1 cellular context compared by ENCODE assay signal in the genomic region with DNA sequence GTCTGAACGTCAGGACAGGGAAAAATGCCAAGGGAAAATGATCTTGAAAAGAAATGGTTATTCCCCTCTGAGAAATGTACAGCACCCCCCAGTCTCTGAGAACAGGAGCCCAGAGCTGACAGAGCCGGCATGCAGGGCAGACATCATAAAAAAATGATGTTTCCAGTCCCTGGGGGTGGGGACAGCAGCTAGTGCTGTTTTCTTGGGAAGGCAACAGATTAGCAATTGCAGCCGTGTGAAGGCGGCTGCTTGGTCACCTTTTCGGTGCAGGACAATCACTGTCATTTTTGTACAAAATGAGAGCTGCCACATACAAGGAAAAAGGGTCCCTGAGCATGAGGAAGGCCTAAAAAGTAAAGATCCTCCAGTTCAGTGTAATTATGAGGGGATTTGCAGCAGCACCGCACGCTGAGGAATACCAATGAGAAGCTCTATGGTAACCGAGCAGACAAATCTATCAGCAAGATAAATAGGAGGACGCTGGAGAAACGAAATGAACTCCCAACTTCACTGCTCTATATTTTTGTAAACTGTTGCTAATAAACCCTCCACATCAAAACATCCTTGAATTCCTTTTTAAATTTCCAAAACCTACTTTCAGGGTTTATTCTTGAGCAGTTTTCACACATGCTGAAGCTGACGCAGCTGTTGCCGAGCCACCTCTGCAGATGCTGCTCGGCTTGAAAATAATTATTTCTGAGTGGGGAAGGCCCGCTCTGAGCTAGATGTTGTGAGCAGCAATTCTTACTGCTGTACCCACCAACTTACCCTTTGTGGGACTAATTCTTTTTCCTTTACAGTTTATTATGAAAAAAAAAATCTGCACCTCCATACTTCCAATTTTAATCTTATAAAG.
TF ChIP-seq lines count a peak whose summit lies in the region.

No MANE protein-coding gene starts in this region.

TF ChIP-seq in GM23338, 12 proteins besides CTCF, POLR2A, EP300 and RAD21 (continued from another document):
- TF ChIP-seq, protein P1, sequence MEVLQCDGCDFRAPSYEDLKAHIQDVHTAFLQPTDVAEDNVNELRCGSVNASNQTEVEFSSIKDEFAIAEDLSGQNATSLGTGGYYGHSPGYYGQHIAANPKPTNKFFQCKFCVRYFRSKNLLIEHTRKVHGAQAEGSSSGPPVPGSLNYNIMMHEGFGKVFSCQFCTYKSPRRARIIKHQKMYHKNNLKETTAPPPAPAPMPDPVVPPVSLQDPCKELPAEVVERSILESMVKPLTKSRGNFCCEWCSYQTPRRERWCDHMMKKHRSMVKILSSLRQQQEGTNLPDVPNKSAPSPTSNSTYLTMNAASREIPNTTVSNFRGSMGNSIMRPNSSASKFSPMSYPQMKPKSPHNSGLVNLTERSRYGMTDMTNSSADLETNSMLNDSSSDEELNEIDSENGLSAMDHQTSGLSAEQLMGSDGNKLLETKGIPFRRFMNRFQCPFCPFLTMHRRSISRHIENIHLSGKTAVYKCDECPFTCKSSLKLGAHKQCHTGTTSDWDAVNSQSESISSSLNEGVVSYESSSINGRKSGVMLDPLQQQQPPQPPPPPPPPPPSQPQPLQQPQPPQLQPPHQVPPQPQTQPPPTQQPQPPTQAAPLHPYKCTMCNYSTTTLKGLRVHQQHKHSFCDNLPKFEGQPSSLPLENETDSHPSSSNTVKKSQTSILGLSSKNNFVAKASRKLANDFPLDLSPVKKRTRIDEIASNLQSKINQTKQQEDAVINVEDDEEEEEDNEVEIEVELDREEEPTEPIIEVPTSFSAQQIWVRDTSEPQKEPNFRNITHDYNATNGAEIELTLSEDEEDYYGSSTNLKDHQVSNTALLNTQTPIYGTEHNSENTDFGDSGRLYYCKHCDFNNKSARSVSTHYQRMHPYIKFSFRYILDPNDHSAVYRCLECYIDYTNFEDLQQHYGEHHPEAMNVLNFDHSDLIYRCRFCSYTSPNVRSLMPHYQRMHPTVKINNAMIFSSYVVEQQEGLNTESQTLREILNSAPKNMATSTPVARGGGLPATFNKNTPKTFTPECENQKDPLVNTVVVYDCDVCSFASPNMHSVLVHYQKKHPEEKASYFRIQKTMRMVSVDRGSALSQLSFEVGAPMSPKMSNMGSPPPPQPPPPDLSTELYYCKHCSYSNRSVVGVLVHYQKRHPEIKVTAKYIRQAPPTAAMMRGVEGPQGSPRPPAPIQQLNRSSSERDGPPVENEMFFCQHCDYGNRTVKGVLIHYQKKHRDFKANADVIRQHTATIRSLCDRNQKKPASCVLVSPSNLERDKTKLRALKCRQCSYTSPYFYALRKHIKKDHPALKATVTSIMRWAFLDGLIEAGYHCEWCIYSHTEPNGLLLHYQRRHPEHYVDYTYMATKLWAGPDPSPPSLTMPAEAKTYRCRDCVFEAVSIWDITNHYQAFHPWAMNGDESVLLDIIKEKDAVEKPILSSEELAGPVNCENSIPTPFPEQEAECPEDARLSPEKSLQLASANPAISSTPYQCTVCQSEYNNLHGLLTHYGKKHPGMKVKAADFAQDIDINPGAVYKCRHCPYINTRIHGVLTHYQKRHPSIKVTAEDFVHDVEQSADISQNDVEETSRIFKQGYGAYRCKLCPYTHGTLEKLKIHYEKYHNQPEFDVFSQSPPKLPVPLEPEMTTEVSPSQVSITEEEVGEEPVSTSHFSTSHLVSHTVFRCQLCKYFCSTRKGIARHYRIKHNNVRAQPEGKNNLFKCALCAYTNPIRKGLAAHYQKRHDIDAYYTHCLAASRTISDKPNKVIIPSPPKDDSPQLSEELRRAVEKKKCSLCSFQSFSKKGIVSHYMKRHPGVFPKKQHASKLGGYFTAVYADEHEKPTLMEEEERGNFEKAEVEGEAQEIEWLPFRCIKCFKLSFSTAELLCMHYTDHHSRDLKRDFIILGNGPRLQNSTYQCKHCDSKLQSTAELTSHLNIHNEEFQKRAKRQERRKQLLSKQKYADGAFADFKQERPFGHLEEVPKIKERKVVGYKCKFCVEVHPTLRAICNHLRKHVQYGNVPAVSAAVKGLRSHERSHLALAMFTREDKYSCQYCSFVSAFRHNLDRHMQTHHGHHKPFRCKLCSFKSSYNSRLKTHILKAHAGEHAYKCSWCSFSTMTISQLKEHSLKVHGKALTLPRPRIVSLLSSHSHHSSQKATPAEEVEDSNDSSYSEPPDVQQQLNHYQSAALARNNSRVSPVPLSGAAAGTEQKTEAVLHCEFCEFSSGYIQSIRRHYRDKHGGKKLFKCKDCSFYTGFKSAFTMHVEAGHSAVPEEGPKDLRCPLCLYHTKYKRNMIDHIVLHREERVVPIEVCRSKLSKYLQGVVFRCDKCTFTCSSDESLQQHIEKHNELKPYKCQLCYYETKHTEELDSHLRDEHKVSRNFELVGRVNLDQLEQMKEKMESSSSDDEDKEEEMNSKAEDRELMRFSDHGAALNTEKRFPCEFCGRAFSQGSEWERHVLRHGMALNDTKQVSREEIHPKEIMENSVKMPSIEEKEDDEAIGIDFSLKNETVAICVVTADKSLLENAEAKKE (CRISPR knock-in tag; IDR thresholded peaks at IDR 0.05): no peak
- TF ChIP-seq POLR2AphosphoS5 (IDR thresholded peaks at IDR 0.05; ENCODE audit: low read depth): no peak
